In genomic region chr7:131586259-131586658, GRCh38 we compare ENCODE assay signal across 19 cellular contexts. TPM values are rescaled to one million over a fixed set of nuclear protein-coding genes. Genes with fewer than 3 reads are reported as not detected.
DNase-seq lines count a peak whose midpoint lies in the region; ATAC-seq and TF ChIP-seq lines count a peak whose summit lies in the region.
"Had no signal": no experiment of that assay in that cellular context is flagged by ENCODE, and none has a peak within 500 bp of the region (broad histone marks: within the 10 kb centered on the region; RNA-seq: fewer than 3 reads in every experiment).

No MANE protein-coding gene starts in this region.

- H3K9me2 ChIP-seq in hepatocyte (replicated peaks; ENCODE audit: insufficient read depth): no peaks in the 10 kb centered on the region

- H3K27me3 Mint-ChIP-seq in activated CD4-positive, alpha-beta T cell treated with anti-CD3 and anti-CD28 coated beads for 36 hours: peaks cover 2% of the 10 kb centered on the region

- no peaks in the 10 kb centered on the region for H3K79me2 ChIP-seq in hepatocyte

- no peak overlapping the region for H3K4me3 ChIP-seq in hepatocyte
- H3K4me3 ChIP-seq in transverse colon: no peak overlapping the region
- H3K4me3 ChIP-seq: BLaER1 treated with 17β-estradiol and CSF1 and Interleukin-3, amounts not matched to agents 10 nM and 100 nM; breast epithelium; MG63 had no signal

- TF ChIP-seq POLR2A in transverse colon (IDR thresholded peaks at IDR 0.05): no peak

- H3K4me1 ChIP-seq in hepatocyte (ENCODE audit: insufficient read depth) (peaks cover 5% of the 10 kb centered on the region), transverse colon (no peaks in the 10 kb centered on the region)
- H3K4me1 ChIP-seq: breast epithelium had no signal

- no peak overlapping the region for H3K4me3 Mint-ChIP-seq in activated CD4-positive, alpha-beta T cell treated with anti-CD3 and anti-CD28 coated beads for 36 hours
- H3K4me3 Mint-ChIP-seq: activated naive CD4-positive, alpha-beta T cell treated with anti-CD3 and anti-CD28 coated beads, Interleukin-2, amount 50 U/mL, for 24 hours; activated T-cell treated with anti-CD3 and anti-CD28 coated beads, Interleukin-2, amount 50 U/mL, for 24 hours; T-helper 17 cell had no signal

- 23% methylated on average over 5 of the region's 5 CpGs for WGBS in hepatocyte (ENCODE audit: low lambda C conversion rate, missing lambda C conversion rate)
- WGBS in transverse colon (ENCODE audit: low coverage in 1 of 2), 2 donors: 38 to 39% methylated on average over 3 to 5 of the region's 5 CpGs

- H3K4me1 Mint-ChIP-seq in activated CD4-positive, alpha-beta T cell treated with anti-CD3 and anti-CD28 coated beads for 36 hours: no peaks in the 10 kb centered on the region
- H3K4me1 Mint-ChIP-seq: activated naive CD4-positive, alpha-beta T cell treated with anti-CD3 and anti-CD28 coated beads, Interleukin-2, amount 50 U/mL, for 24 hours had no signal

- H3K36me3 ChIP-seq in hepatocyte (replicated peaks; ENCODE audit: insufficient read depth, low read depth) (no peaks in the 10 kb centered on the region), transverse colon (no peaks in the 10 kb centered on the region)
- H3K36me3 ChIP-seq: BLaER1 treated with 17β-estradiol and CSF1 and Interleukin-3, amounts not matched to agents 10 nM and 100 nM; breast epithelium; MG63 had no signal

- no peak overlapping the region for H3K27ac Mint-ChIP-seq in activated CD4-positive, alpha-beta T cell treated with anti-CD3 and anti-CD28 coated beads for 36 hours
- H3K27ac Mint-ChIP-seq: activated naive CD4-positive, alpha-beta T cell treated with anti-CD3 and anti-CD28 coated beads, Interleukin-2, amount 50 U/mL, for 24 hours; activated T-cell treated with anti-CD3 and anti-CD28 coated beads, Interleukin-2, amount 50 U/mL, for 24 hours; T-helper 17 cell had no signal

- TF ChIP-seq CTCF in hepatocyte (IDR thresholded peaks at IDR 0.05; ENCODE audit: poor library complexity): no peak
- TF ChIP-seq CTCF in transverse colon (IDR thresholded peaks at IDR 0.05): no peak

- H4K20me1 ChIP-seq in hepatocyte (ENCODE audit: insufficient read depth, poor library complexity, severe bottlenecking): no peaks in the 10 kb centered on the region
- H4K20me1 ChIP-seq: BLaER1 treated with 17β-estradiol and CSF1 and Interleukin-3, amounts not matched to agents 10 nM and 100 nM had no signal

- H2AFZ ChIP-seq in hepatocyte: no peak overlapping the region

- DNase-seq in NCI-H82 treated with DMSO at 0.1 percent for 48 hours (lab: John Stamatoyannopoulos, UW; ENCODE audit: unreplicated experiment): peak; percentile 60
- peak; percentile 55 for DNase-seq in dermis blood vessel endothelial cell
- peak; percentile 89 for DNase-seq in hepatocyte (ENCODE audit: low spot score)
- peak; percentile 38 for DNase-seq in transverse colon
- DNase-seq in activated CD4-positive, alpha-beta T cell treated with anti-CD3 and anti-CD28 coated beads for 36 hours: no peak
- no peak for DNase-seq in stimulated activated CD4-positive, alpha-beta T cell treated with anti-CD3 and anti-CD28 coated beads, Interleukin-2, amount 100 ng/mL, for 48 hours
- DNase-seq: activated CD4-positive, alpha-beta T cell treated with anti-CD3 and anti-CD28 coated beads, Interleukin-2, amount 50 U/mL, for 1 hour; activated T-cell treated with anti-CD3 and anti-CD28 coated beads, Interleukin-2, amount 50 U/mL, for 24 hours; DMS79; GOT3; MG63; NCI-H2029 treated with DMSO at 0.1 percent for 48 hours; NCI-H748 treated with DMSO at 0.1 percent for 48 hours; retina; T-helper 17 cell had no signal

- H3K27ac ChIP-seq in hepatocyte (peak overlapping the region; percentile 77), transverse colon (no peak overlapping the region)
- H3K27ac ChIP-seq: BLaER1 treated with 17β-estradiol and CSF1 and Interleukin-3, amounts not matched to agents 10 nM and 100 nM; breast epithelium had no signal

- no peak for ATAC-seq in activated CD4-positive, alpha-beta T cell treated with anti-CD3 and anti-CD28 coated beads for 36 hours
- ATAC-seq in GM21529 (IDR thresholded peaks at IDR 0.05; ENCODE audit: unreplicated experiment): no peak
- ATAC-seq: T-helper 17 cell had no signal

- H3K27me3 ChIP-seq in hepatocyte (no peaks in the 10 kb centered on the region), transverse colon (no peaks in the 10 kb centered on the region)
- H3K27me3 ChIP-seq: BLaER1 treated with 17β-estradiol and CSF1 and Interleukin-3, amounts not matched to agents 10 nM and 100 nM; breast epithelium had no signal

- POLR2A ChIA-PET in activated CD4-positive, alpha-beta T cell treated with anti-CD3 and anti-CD28 coated beads for 36 hours (lab: Charles Lee): no interaction called here

- no peak overlapping the region for H3K4me2 ChIP-seq in hepatocyte
- H3K4me2 ChIP-seq: BLaER1 treated with 17β-estradiol and CSF1 and Interleukin-3, amounts not matched to agents 10 nM and 100 nM had no signal

- H3K9me3 ChIP-seq in hepatocyte (ENCODE audit: low read depth) (no peaks in the 10 kb centered on the region), transverse colon (no peaks in the 10 kb centered on the region)
- H3K9me3 ChIP-seq: BLaER1 treated with 17β-estradiol and CSF1 and Interleukin-3, amounts not matched to agents 10 nM and 100 nM; breast epithelium; MG63 had no signal

- TF ChIP-seq EP300 in transverse colon (IDR thresholded peaks at IDR 0.05; ENCODE audit: low read depth): no peak

- CTCF ChIA-PET in activated CD4-positive, alpha-beta T cell treated with anti-CD3 and anti-CD28 coated beads for 36 hours (lab: Charles Lee): interaction anchor here (0.6 to 1.0 kb wide), 3 partner anchors 34 to 73 kb away, joined by 3 to 6 read pairs (median 3); no protein-coding TSS in a partner anchor

- no peaks in the 10 kb centered on the region for H3K36me3 Mint-ChIP-seq in activated CD4-positive, alpha-beta T cell treated with anti-CD3 and anti-CD28 coated beads for 36 hours (ENCODE audit: low read depth)
- H3K36me3 Mint-ChIP-seq: activated naive CD4-positive, alpha-beta T cell treated with anti-CD3 and anti-CD28 coated beads, Interleukin-2, amount 50 U/mL, for 24 hours had no signal

- in situ Hi-C loops in transverse colon (cut with MboI; ENCODE audit: low pct_ligation_motif_present in 1 of 4, low pct_unique_long_range_greater_than_20kb in 1 of 4, low sequenced_read_pairs in 3 of 4): no loop called here

- H3K9me3 Mint-ChIP-seq in activated CD4-positive, alpha-beta T cell treated with anti-CD3 and anti-CD28 coated beads for 36 hours (ENCODE audit: low read depth): no peaks in the 10 kb centered on the region
- H3K9me3 Mint-ChIP-seq: activated naive CD4-positive, alpha-beta T cell treated with anti-CD3 and anti-CD28 coated beads, Interleukin-2, amount 50 U/mL, for 24 hours; activated T-cell treated with anti-CD3 and anti-CD28 coated beads, Interleukin-2, amount 50 U/mL, for 24 hours had no signal

- intact Hi-C loops in transverse colon (cut with DNase I; ENCODE audit: low total_unique reads): no loop called here
- intact Hi-C loops in activated CD4-positive, alpha-beta T cell treated with anti-CD3 and anti-CD28 coated beads for 36 hours (cut with DNase I, micrococcal nuclease): no loop called here

RNA-seq across cellular contexts. Expression of gene PODXL, which starts 29.8 kb away (rescaled TPM):
- total RNA-seq in dermis blood vessel endothelial cell: 98.4 and 257 TPM in 2 replicates
- 52.8 and 77.3 TPM in 2 replicates for total RNA-seq in hepatocyte
- 84.1 and 99.2 TPM in 2 replicates for polyA plus RNA-seq in hepatocyte
- total RNA-seq in transverse colon: 10 to 100 TPM; 11.7 to 25.8 (median 16.1) TPM
- under 1 TPM; 0.48 to 0.49 TPM for total RNA-seq in activated CD4-positive, alpha-beta T cell treated with anti-CD3 and anti-CD28 coated beads for 36 hours

Comparison
In these comparisons a context has a peak if more than half of its experiments do, and no peak if none do; other contexts are left out.
1. DNase-seq: peak in NCI-H82 treated with DMSO at 0.1 percent for 48 hours (single experiment), dermis blood vessel endothelial cell (single experiment), hepatocyte (single experiment) and transverse colon (single experiment); none in activated CD4-positive, alpha-beta T cell treated with anti-CD3 and anti-CD28 coated beads for 36 hours (single experiment) and stimulated activated CD4-positive, alpha-beta T cell treated with anti-CD3 and anti-CD28 coated beads, Interleukin-2, amount 100 ng/mL, for 48 hours (0 of 2).
2. RNA of gene PODXL, which starts 29.8 kb away (total RNA-seq): 98.4 to 257 TPM in dermis blood vessel endothelial cell, 52.8 to 77.3 TPM in hepatocyte and 11.7 to 25.8 TPM in transverse colon; 0.48 to 0.49 TPM in activated CD4-positive, alpha-beta T cell treated with anti-CD3 and anti-CD28 coated beads for 36 hours; every median in the first group is over 4 times any median in the second.